12 cellular contexts compared by ENCODE assay signal in the genomic region with DNA sequence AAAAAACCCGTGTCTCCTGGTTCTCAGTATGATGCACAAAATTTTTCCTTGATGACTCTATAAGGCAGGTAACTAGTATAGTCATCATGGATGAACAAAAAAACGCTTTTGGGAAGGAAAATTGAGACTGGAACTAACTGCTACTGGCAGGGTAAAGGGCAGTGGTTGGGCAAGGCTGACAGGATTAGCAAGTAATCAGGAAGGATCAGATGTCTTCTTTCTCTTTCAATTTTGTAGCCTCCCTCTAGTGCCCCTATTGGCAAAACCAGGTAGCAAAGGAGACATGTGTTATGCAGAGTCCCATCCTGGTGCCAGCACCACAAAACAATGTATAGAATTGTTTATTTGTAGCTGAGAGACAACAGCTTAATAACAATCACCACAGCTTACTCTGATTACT. TPM values are rescaled to one million over a fixed set of nuclear protein-coding genes. Genes with fewer than 3 reads are reported as not detected.
DNase-seq lines count a peak whose midpoint lies in the region; ATAC-seq, FAIRE-seq and TF ChIP-seq lines count a peak whose summit lies in the region.
"Had no signal": no experiment of that assay in that cellular context is flagged by ENCODE, and none has a peak within 500 bp of the region (broad histone marks: within the 10 kb centered on the region; RNA-seq: fewer than 3 reads in every experiment).

No MANE protein-coding gene starts in this region.

- intact Hi-C loops in kidney (cut with DNase I) (no loop called here), posterior cingulate gyrus (cut with DNase I) (no loop called here)

- no peaks in the 10 kb centered on the region for H3K9me3 Mint-ChIP-seq in stimulated activated memory B cell treated with anti-CD40 and anti-IgM and Interleukin-4, amounts not matched to agents 10 μg/mL and 1 μg/mL and 100 μg/mL, for 72 hours
- H3K9me3 Mint-ChIP-seq: stimulated activated effector memory CD8-positive, alpha-beta T cell treated with anti-CD3 and anti-CD28 coated beads, Interleukin-12 subunit alpha, Interleukin-12 subunit beta, amount 100 ng/mL, for 72 hours had no signal

- no peaks in the 10 kb centered on the region for H3K9me3 ChIP-seq in kidney (ENCODE audit: control insufficient read depth in 1 of 2, low read length in 2 of 2)
- H3K9me3 ChIP-seq: Caco-2 had no signal

- no peaks in the 10 kb centered on the region for H3K27me3 Mint-ChIP-seq in stimulated activated memory B cell treated with anti-CD40 and anti-IgM and Interleukin-4, amounts not matched to agents 10 μg/mL and 1 μg/mL and 100 μg/mL, for 72 hours

- peak; percentile 80 for FAIRE-seq in kidney (lab: Jason Lieb, UNC)

- H3K27me3 ChIP-seq in H7 (ENCODE audit: control insufficient read depth, insufficient read depth, low read length) = no peaks in the 10 kb centered on the region

- no peak overlapping the region for H3K4me3 Mint-ChIP-seq in stimulated activated memory B cell treated with anti-CD40 and anti-IgM and Interleukin-4, amounts not matched to agents 10 μg/mL and 1 μg/mL and 100 μg/mL, for 72 hours
- H3K4me3 Mint-ChIP-seq: stimulated activated effector memory CD8-positive, alpha-beta T cell treated with anti-CD3 and anti-CD28 coated beads, Interleukin-12 subunit alpha, Interleukin-12 subunit beta, amount 100 ng/mL, for 72 hours had no signal

- no peak for ATAC-seq in stimulated activated memory B cell treated with anti-CD40 and anti-IgM and Interleukin-4, amounts not matched to agents 10 μg/mL and 1 μg/mL and 100 μg/mL, for 72 hours
- ATAC-seq in HG03045 (IDR thresholded peaks at IDR 0.05; ENCODE audit: unreplicated experiment) = no peak
- ATAC-seq: stimulated activated effector memory CD8-positive, alpha-beta T cell treated with anti-CD3 and anti-CD28 coated beads, Interleukin-12 subunit alpha, Interleukin-12 subunit beta, amount 100 ng/mL, for 72 hours had no signal

- no peaks in the 10 kb centered on the region for H3K36me3 Mint-ChIP-seq in stimulated activated memory B cell treated with anti-CD40 and anti-IgM and Interleukin-4, amounts not matched to agents 10 μg/mL and 1 μg/mL and 100 μg/mL, for 72 hours
- H3K36me3 Mint-ChIP-seq: stimulated activated effector memory CD8-positive, alpha-beta T cell treated with anti-CD3 and anti-CD28 coated beads, Interleukin-12 subunit alpha, Interleukin-12 subunit beta, amount 100 ng/mL, for 72 hours had no signal

- no peaks in the 10 kb centered on the region for H3K4me1 ChIP-seq in kidney (ENCODE audit: control insufficient read depth in 1 of 2, insufficient read depth in 1 of 2, low read depth in 1 of 2, low read length in 2 of 2)
- H3K4me1 ChIP-seq: Caco-2 had no signal

- H3K4me3 ChIP-seq in H7 (ENCODE audit: insufficient read depth, low read depth, low read length) (no peak overlapping the region), kidney (ENCODE audit: low read length in 2 of 2) (no peak overlapping the region)

- H3K27ac Mint-ChIP-seq in stimulated activated memory B cell treated with anti-CD40 and anti-IgM and Interleukin-4, amounts not matched to agents 10 μg/mL and 1 μg/mL and 100 μg/mL, for 72 hours = no peak overlapping the region
- H3K27ac Mint-ChIP-seq: stimulated activated effector memory CD8-positive, alpha-beta T cell treated with anti-CD3 and anti-CD28 coated beads, Interleukin-12 subunit alpha, Interleukin-12 subunit beta, amount 100 ng/mL, for 72 hours had no signal

- DNase-seq in DMS53 (lab: John Stamatoyannopoulos, UW) = peak; percentile 80
- DNase-seq in H7 = peak; percentile 12
- DNase-seq in NCI-H82 (lab: John Stamatoyannopoulos, UW) = peak; percentile 76
- DNase-seq in kidney = no peak
- no peak for DNase-seq in NCI-H510A (lab: John Stamatoyannopoulos, UW)
- no peak for DNase-seq in posterior cingulate gyrus
- DNase-seq: Caco-2, hypothalamus had no signal

- H3K4me1 Mint-ChIP-seq in stimulated activated memory B cell treated with anti-CD40 and anti-IgM and Interleukin-4, amounts not matched to agents 10 μg/mL and 1 μg/mL and 100 μg/mL, for 72 hours = no peaks in the 10 kb centered on the region
- H3K4me1 Mint-ChIP-seq: stimulated activated effector memory CD8-positive, alpha-beta T cell treated with anti-CD3 and anti-CD28 coated beads, Interleukin-12 subunit alpha, Interleukin-12 subunit beta, amount 100 ng/mL, for 72 hours had no signal

- no peak for TF ChIP-seq CTCF in kidney (IDR thresholded peaks at IDR 0.05; ENCODE audit: borderline replicate concordance, extremely low read depth, insufficient read depth)

- H3K27ac ChIP-seq in kidney (ENCODE audit: low read depth in 2 of 2, low read length in 2 of 2) = no peak overlapping the region

- H3K36me3 ChIP-seq in H7 (replicated peaks; ENCODE audit: control insufficient read depth, insufficient read depth, low read length) = no peaks in the 10 kb centered on the region
- no peaks in the 10 kb centered on the region for H3K36me3 ChIP-seq in kidney (ENCODE audit: control insufficient read depth in 1 of 2, insufficient read depth in 2 of 2, low read length in 2 of 2)

- no peak overlapping the region for H3K9ac ChIP-seq in kidney (ENCODE audit: low read length in 2 of 2)

RNA-seq across cellular contexts. Expression of a gene that starts 12.8 kb away (rescaled TPM):
- total RNA-seq in H7 (2014; rRNA removed; shearing (Covaris generic)) = 9.9 and 12.7 TPM in 2 replicates
- 6.0 TPM for total RNA-seq in kidney
- 2.8 TPM for polyA plus RNA-seq in kidney (ENCODE audit: insufficient read depth, low read depth, low replicate concordance)
- total RNA-seq: Caco-2, M059J had no signal

Comparison
In these comparisons a context has a peak if more than half of its experiments do, and no peak if none do; other contexts are left out.
1. DNase-seq: peak in DMS53 (single experiment), H7 (single experiment) and NCI-H82 (single experiment); none in kidney (single experiment), NCI-H510A (single experiment) and posterior cingulate gyrus (0 of 10).